ENCODE assay signal across 32 cellular contexts in genomic region chr2:124286089-124286783, GRCh38.
A peak's percentile ranks its signal among the peaks of the same experiment; 100 is the strongest.
DNase-seq lines count a peak whose midpoint lies in the region; ATAC-seq, FAIRE-seq and TF ChIP-seq lines count a peak whose summit lies in the region.
"Had no signal": no experiment of that assay in that cellular context is flagged by ENCODE, and none has a peak within 500 bp of the region (broad histone marks: within the 10 kb centered on the region; RNA-seq: fewer than 3 reads in every experiment).

No MANE protein-coding gene starts in this region.

- H3K27ac Mint-ChIP-seq in GM23338: no peak overlapping the region
- no peak overlapping the region for H3K27ac Mint-ChIP-seq in activated CD8-positive, alpha-beta T cell treated with anti-CD3 and anti-CD28 coated beads, Interleukin-2, amount 10 ng/mL, durations not matched to agents 7 days and 5 days
- H3K27ac Mint-ChIP-seq: activated B cell treated with CpG ODN at 0.5 μM for 24 hours; activated naive CD4-positive, alpha-beta T cell treated with anti-CD3 and anti-CD28 coated beads for 36 hours; activated T-helper 1 cell treated with anti-CD3 and anti-CD28 coated beads, Interleukin-12 subunit alpha, Interleukin-12 subunit beta, Interleukin-2, Interleukin-4 antibody, amounts not matched to agents 30 ng/mL and 10 ng/mL and 1 ng/mL, durations not matched to agents 14 hours and 24 hours and 36 hours; brain; nephron progenitor cell had no signal

- BruUV-seq in A673 (replicated peaks; lab: Mats Ljungman, UMichigan) (no TSS peak), K562 (replicated peaks; lab: Mats Ljungman, UMichigan) (no TSS peak)

- H3K36me3 Mint-ChIP-seq in GM23338 (ENCODE audit: low read depth): peaks cover 3% of the 10 kb centered on the region; the same call in 1 of the 3 replicates
- no peaks in the 10 kb centered on the region for H3K36me3 Mint-ChIP-seq in activated CD8-positive, alpha-beta T cell treated with anti-CD3 and anti-CD28 coated beads, Interleukin-2, amount 10 ng/mL, durations not matched to agents 7 days and 5 days (ENCODE audit: low read depth)
- H3K36me3 Mint-ChIP-seq in activated T-cell treated with anti-CD3 and anti-CD28 coated beads, Interleukin-2, amount 50 U/mL, for 4 hours (ENCODE audit: insufficient read depth): no peaks in the 10 kb centered on the region
- H3K36me3 Mint-ChIP-seq: brain had no signal

- no peak for TF ChIP-seq RAD21 in K562 (CRISPR knock-in tag; conservative IDR thresholded peaks at IDR 0.05 in 1 of 2, IDR thresholded peaks at IDR 0.05 in 1 of 2)

- H3K9me1 ChIP-seq in K562 (ENCODE audit: control insufficient read depth, insufficient read depth, low read length): no peaks in the 10 kb centered on the region

- H2AFZ ChIP-seq in GM23338 (0 out of 2 replicates have a peak overlapping the region, but pooled peaks have one; percentile 8), K562 (ENCODE audit: low read depth, low read length) (no peak overlapping the region)

- TF ChIP-seq CTCF in A673 (conservative IDR thresholded peaks at IDR 0.05; ENCODE audit: low read depth, low read length) (no peak), GM23338 (conservative IDR thresholded peaks at IDR 0.05; ENCODE audit: low read depth in 2 of 2) (no peak), K562 (IDR thresholded peaks at IDR 0.05 in 2 of 3, conservative IDR thresholded peaks at IDR 0.05 in 1 of 3; ENCODE audit: insufficient read depth in 2 of 3, low read depth in 1 of 3, low read length in 3 of 3) (no peak)

- H3K27me3 Mint-ChIP-seq in GM23338 (ENCODE audit: insufficient read depth, low read depth, poor library complexity): no peaks in the 10 kb centered on the region
- no peaks in the 10 kb centered on the region for H3K27me3 Mint-ChIP-seq in activated CD8-positive, alpha-beta T cell treated with anti-CD3 and anti-CD28 coated beads, Interleukin-2, amount 10 ng/mL, durations not matched to agents 7 days and 5 days (ENCODE audit: low read depth)
- H3K27me3 Mint-ChIP-seq in activated T-cell treated with anti-CD3 and anti-CD28 coated beads, Interleukin-2, amount 50 U/mL, for 4 hours (ENCODE audit: low read depth): no peaks in the 10 kb centered on the region
- H3K27me3 Mint-ChIP-seq: activated B cell treated with CpG ODN at 0.5 μM for 24 hours, brain had no signal

- FAIRE-seq in K562 (lab: Jason Lieb, UNC): no peak
- FAIRE-seq: colon, GM12878 had no signal

- H3K36me3 ChIP-seq in A673 (ENCODE audit: insufficient read depth, low read length, poor library complexity, severe bottlenecking) (no peaks in the 10 kb centered on the region), GM23338 (ENCODE audit: insufficient read depth) (no peaks in the 10 kb centered on the region), K562 (ENCODE audit: control insufficient read depth, insufficient read depth, low read length) (no peaks in the 10 kb centered on the region)
- H3K36me3 ChIP-seq: adrenal gland; BLaER1 treated with 17β-estradiol and CSF1 and Interleukin-3, amounts not matched to agents 10 nM and 100 nM; heart right ventricle; ovary; SJCRH30; tibial nerve had no signal

- H3K27me3 ChIP-seq in A673 (replicated peaks; ENCODE audit: insufficient read depth, low read depth, low read length, poor library complexity) (no peaks in the 10 kb centered on the region), GM23338 (ENCODE audit: insufficient read depth) (no peaks in the 10 kb centered on the region), K562 (ENCODE audit: control insufficient read depth in 2 of 2, insufficient read depth in 2 of 2, low read length in 2 of 2) (no peaks in the 10 kb centered on the region)
- H3K27me3 ChIP-seq: adrenal gland; BLaER1 treated with 17β-estradiol and CSF1 and Interleukin-3, amounts not matched to agents 10 nM and 100 nM; heart right ventricle; ovary; SJCRH30; tibial nerve had no signal

- no peak overlapping the region for H3K9ac ChIP-seq in K562 (ENCODE audit: insufficient read depth in 1 of 2, low read depth in 2 of 2, low read length in 2 of 2)
- H3K9ac ChIP-seq: BLaER1 treated with 17β-estradiol and CSF1 and Interleukin-3, amounts not matched to agents 10 nM and 100 nM had no signal

- H3K4me2 ChIP-seq in GM23338: no peak overlapping the region
- no peak overlapping the region for H3K4me2 ChIP-seq in K562 (ENCODE audit: insufficient read depth, low read length)
- H3K4me2 ChIP-seq: BLaER1 treated with 17β-estradiol and CSF1 and Interleukin-3, amounts not matched to agents 10 nM and 100 nM had no signal

- H3K27ac ChIP-seq in A673 (ENCODE audit: low read depth, low read length, poor library complexity, severe bottlenecking) (no peak overlapping the region), GM23338 (ENCODE audit: low read depth) (no peak overlapping the region), K562 (ENCODE audit: extremely low read depth, low read depth, low read length) (no peak overlapping the region)
- H3K27ac ChIP-seq: adrenal gland; BLaER1 treated with 17β-estradiol and CSF1 and Interleukin-3, amounts not matched to agents 10 nM and 100 nM; heart right ventricle; ovary; SJCRH30; tibial nerve had no signal

- H3K4me3 Mint-ChIP-seq in GM23338: no peak overlapping the region
- H3K4me3 Mint-ChIP-seq in activated CD8-positive, alpha-beta T cell treated with anti-CD3 and anti-CD28 coated beads, Interleukin-2, amount 10 ng/mL, durations not matched to agents 7 days and 5 days: no peak overlapping the region
- no peak overlapping the region for H3K4me3 Mint-ChIP-seq in activated T-cell treated with anti-CD3 and anti-CD28 coated beads, Interleukin-2, amount 50 U/mL, for 4 hours
- H3K4me3 Mint-ChIP-seq: activated B cell treated with CpG ODN at 0.5 μM for 24 hours; activated naive CD4-positive, alpha-beta T cell treated with anti-CD3 and anti-CD28 coated beads for 36 hours; activated T-helper 1 cell treated with anti-CD3 and anti-CD28 coated beads, Interleukin-12 subunit alpha, Interleukin-12 subunit beta, Interleukin-2, Interleukin-4 antibody, amounts not matched to agents 30 ng/mL and 10 ng/mL and 1 ng/mL, durations not matched to agents 14 hours and 24 hours and 36 hours; brain; nephron progenitor cell had no signal

- CTCF ChIA-PET in A673 (lab: Charles Lee): no interaction called here
- CTCF ChIA-PET in K562 (lab: Yijun Ruan, JAX; ENCODE audit: low intra/inter-chr PET ratio): no interaction called here
- CTCF ChIA-PET in activated CD8-positive, alpha-beta T cell treated with anti-CD3 and anti-CD28 coated beads, Interleukin-2, amount 10 ng/mL, durations not matched to agents 7 days and 5 days (lab: Charles Lee): no interaction called here

- no peak for ATAC-seq in GM23338
- no peak for ATAC-seq in K562
- ATAC-seq in activated CD8-positive, alpha-beta T cell treated with anti-CD3 and anti-CD28 coated beads, Interleukin-2, amount 10 ng/mL, durations not matched to agents 7 days and 5 days: no peak
- ATAC-seq in HG03280 (IDR thresholded peaks at IDR 0.05; ENCODE audit: unreplicated experiment): no peak
- ATAC-seq in activated T-cell treated with anti-CD3 and anti-CD28 coated beads, Interleukin-2, amount 50 U/mL, for 4 hours: no peak
- ATAC-seq: GM12878, heart right ventricle, left ventricle myocardium superior had no signal

- H3K4me1 ChIP-seq in A673 (ENCODE audit: insufficient read depth, low read length, poor library complexity, severe bottlenecking) (no peaks in the 10 kb centered on the region), GM23338 (ENCODE audit: insufficient read depth) (no peaks in the 10 kb centered on the region), K562 (replicated peaks in 1 of 2; ENCODE audit: control insufficient read depth in 2 of 2, insufficient read depth in 2 of 2, low read length in 2 of 2) (no peaks in the 10 kb centered on the region)
- H3K4me1 ChIP-seq: adrenal gland; BLaER1 treated with 17β-estradiol and CSF1 and Interleukin-3, amounts not matched to agents 10 nM and 100 nM; heart right ventricle; SJCRH30; tibial nerve had no signal

- no peak for TF ChIP-seq EP300 in K562 (IDR thresholded peaks at IDR 0.05; ENCODE audit: low read length)

- TF ChIP-seq POLR2A in K562 (conservative IDR thresholded peaks at IDR 0.05): no peak

- intact Hi-C loops in A673 (cut with micrococcal nuclease; ENCODE audit: unreplicated experiment) (no loop called here), K562 (cut with micrococcal nuclease) (no loop called here)

- H3K9me2 ChIP-seq in GM23338 (ENCODE audit: insufficient read depth): peaks cover 7% of the 10 kb centered on the region

- no peaks in the 10 kb centered on the region for H3K9me3 Mint-ChIP-seq in GM23338
- peaks cover 8% of the 10 kb centered on the region for H3K9me3 Mint-ChIP-seq in activated CD8-positive, alpha-beta T cell treated with anti-CD3 and anti-CD28 coated beads, Interleukin-2, amount 10 ng/mL, durations not matched to agents 7 days and 5 days (ENCODE audit: insufficient read depth)
- H3K9me3 Mint-ChIP-seq in activated T-cell treated with anti-CD3 and anti-CD28 coated beads, Interleukin-2, amount 50 U/mL, for 4 hours: peaks cover 11% of the 10 kb centered on the region
- H3K9me3 Mint-ChIP-seq: activated naive CD4-positive, alpha-beta T cell treated with anti-CD3 and anti-CD28 coated beads for 36 hours; activated T-helper 1 cell treated with anti-CD3 and anti-CD28 coated beads, Interleukin-12 subunit alpha, Interleukin-12 subunit beta, Interleukin-2, Interleukin-4 antibody, amounts not matched to agents 30 ng/mL and 10 ng/mL and 1 ng/mL, durations not matched to agents 14 hours and 24 hours and 36 hours had no signal

- H3K9me3 ChIP-seq in A673 (ENCODE audit: low read depth, low read length, poor library complexity, severe bottlenecking) (no peaks in the 10 kb centered on the region), K562 (replicated peaks; ENCODE audit: control insufficient read depth, insufficient read depth, low read depth, low read length) (no peaks in the 10 kb centered on the region)
- H3K9me3 ChIP-seq: adrenal gland; BLaER1 treated with 17β-estradiol and CSF1 and Interleukin-3, amounts not matched to agents 10 nM and 100 nM; ovary; SJCRH30 had no signal

- H3K79me2 ChIP-seq in GM23338 (replicated peaks; ENCODE audit: insufficient read depth) (no peaks in the 10 kb centered on the region), K562 (ENCODE audit: control insufficient read depth, insufficient read depth, low read length) (no peaks in the 10 kb centered on the region)

- peak; percentile 18 for DNase-seq in A673 (ENCODE audit: low spot score)
- DNase-seq in GM23338 (ENCODE audit: low spot score): peak; percentile 21
- DNase-seq in K562 (ENCODE audit: extremely low read depth in 1 of 4, low spot score in 3 of 4): no peak
- peak; percentile 19 for DNase-seq in iPS DF 4.7 (ENCODE audit: extremely low read depth, low spot score)
- DNase-seq in activated CD8-positive, alpha-beta T cell treated with anti-CD3 and anti-CD28 coated beads, Interleukin-2, amount 10 ng/mL, durations not matched to agents 7 days and 5 days: no peak
- no peak for DNase-seq in activated T-cell treated with anti-CD3 and anti-CD28 coated beads, Interleukin-2, amount 50 U/mL, for 4 hours
- no peak for DNase-seq in midbrain (lab: John Stamatoyannopoulos, UW)
- DNase-seq: ACHN; activated B cell treated with CpG ODN at 0.5 μM for 24 hours; activated naive CD4-positive, alpha-beta T cell treated with anti-CD3 and anti-CD28 coated beads for 36 hours; adrenal gland; COR-L47; DMS79 treated with DMSO at 0.1 percent for 48 hours; effector CD4-positive, alpha-beta T cell; foreskin melanocyte; heart right ventricle; left ventricle myocardium superior; NCI-H1417; NCI-H2029 treated with DMSO at 0.1 percent for 48 hours; NCI-H82; nephron progenitor cell; ovary; retina; stimulated activated CD4-positive, alpha-beta T cell treated with anti-CD3 and anti-CD28 coated beads, Interleukin-2, amount 100 ng/mL, for 24 hours had no signal

- POLR2A ChIA-PET in A673 (lab: Charles Lee; ENCODE audit: low non-redundant PET) (no interaction called here), K562 (lab: Yijun Ruan, JAX) (no interaction called here)
- POLR2A ChIA-PET in activated CD8-positive, alpha-beta T cell treated with anti-CD3 and anti-CD28 coated beads, Interleukin-2, amount 10 ng/mL, durations not matched to agents 7 days and 5 days (lab: Charles Lee): no interaction called here

- H3K4me3 ChIP-seq in A673 (ENCODE audit: low read depth, low read length, poor library complexity, severe bottlenecking) (no peak overlapping the region), GM23338 (no peak overlapping the region), K562 (no peak overlapping the region)
- H3K4me3 ChIP-seq: adrenal gland; BLaER1 treated with 17β-estradiol and CSF1 and Interleukin-3, amounts not matched to agents 10 nM and 100 nM; GM12878; heart right ventricle; ovary; SJCRH30; tibial nerve had no signal

- H3K4me1 Mint-ChIP-seq in GM23338: peaks cover 3% of the 10 kb centered on the region; the same call in 1 of the 3 replicates
- no peaks in the 10 kb centered on the region for H3K4me1 Mint-ChIP-seq in activated CD8-positive, alpha-beta T cell treated with anti-CD3 and anti-CD28 coated beads, Interleukin-2, amount 10 ng/mL, durations not matched to agents 7 days and 5 days (ENCODE audit: low read depth)
- no peaks in the 10 kb centered on the region for H3K4me1 Mint-ChIP-seq in activated T-cell treated with anti-CD3 and anti-CD28 coated beads, Interleukin-2, amount 50 U/mL, for 4 hours (ENCODE audit: low read depth)
- H3K4me1 Mint-ChIP-seq: activated B cell treated with CpG ODN at 0.5 μM for 24 hours, brain, nephron progenitor cell had no signal

- 0% methylated on average over 7 of the region's 7 CpGs for WGBS in K562 (ENCODE audit: insufficient coverage, low coverage, missing lambda C conversion rate)

- in situ Hi-C loops in K562 (cut with MboI): no loop called here

- no peaks in the 10 kb centered on the region for H4K20me1 ChIP-seq in GM23338 (replicated peaks; ENCODE audit: insufficient read depth)
- H4K20me1 ChIP-seq in K562 (replicated peaks; ENCODE audit: control insufficient read depth, insufficient read depth, low read length): no peaks in the 10 kb centered on the region
- H4K20me1 ChIP-seq: BLaER1 treated with 17β-estradiol and CSF1 and Interleukin-3, amounts not matched to agents 10 nM and 100 nM had no signal

- no peaks in the 10 kb centered on the region for H3F3A ChIP-seq in GM23338 (replicated peaks; ENCODE audit: low read depth)

Comparison
In these comparisons a context has a peak if more than half of its experiments do, and no peak if none do; other contexts are left out.
1. DNase-seq: peak in A673 (single experiment), GM23338 (single experiment) and iPS DF 4.7 (single experiment); none in K562 (0 of 4), activated CD8-positive, alpha-beta T cell treated with anti-CD3 and anti-CD28 coated beads, Interleukin-2, amount 10 ng/mL, durations not matched to agents 7 days and 5 days (single experiment), activated T-cell treated with anti-CD3 and anti-CD28 coated beads, Interleukin-2, amount 50 U/mL, for 4 hours (single experiment) and midbrain (single experiment).